ENCODE assay signal across 1 cellular context in genomic region chr5:159737263-159737662, GRCh38.
A peak's percentile ranks its signal among the peaks of the same experiment; 100 is the strongest.
TF ChIP-seq lines count a peak whose summit lies in the region.

No MANE protein-coding gene starts in this region.

TF ChIP-seq in K562, 482 proteins besides CTCF, POLR2A, EP300 and RAD21 (continued from another document):
- peak; percentile 87 for TF ChIP-seq ATF4 (CRISPR knock-in tag; IDR thresholded peaks at IDR 0.05)
- TF ChIP-seq BMI1 (IDR thresholded peaks at IDR 0.05; ENCODE audit: low read length) = no peak
- no peak for TF ChIP-seq CHAMP1 (IDR thresholded peaks at IDR 0.05)
- no peak for TF ChIP-seq ATF1 (CRISPR knock-in tag; IDR thresholded peaks at IDR 0.05)
- TF ChIP-seq ATF1 (tag; IDR thresholded peaks at IDR 0.05) = no peak
- no peak for TF ChIP-seq TAF15 (IDR thresholded peaks at IDR 0.05; ENCODE audit: low read depth, low read length)
- 0 out of 2 replicates have a peak, but pooled peaks have one; percentile 11 for TF ChIP-seq GABPA (tag; conservative IDR thresholded peaks at IDR 0.05; ENCODE audit: low read depth)
- TF ChIP-seq REST (CRISPR knock-in tag; IDR thresholded peaks at IDR 0.05; ENCODE audit: low read depth) = no peak; the same call in 1 of the 2 replicates
- TF ChIP-seq ZNF324 (CRISPR knock-in tag; IDR thresholded peaks at IDR 0.05) = no peak
- TF ChIP-seq RFX1 (IDR thresholded peaks at IDR 0.05) = peak; percentile 52
- TF ChIP-seq TRIM25 (IDR thresholded peaks at IDR 0.05; ENCODE audit: borderline replicate concordance) = no peak
- no peak for TF ChIP-seq ETV1 (tag; conservative IDR thresholded peaks at IDR 0.05; ENCODE audit: low read depth)
- no peak for TF ChIP-seq ZNF280B (CRISPR knock-in tag; IDR thresholded peaks at IDR 0.05)
- no peak for TF ChIP-seq CTBP1 (IDR thresholded peaks at IDR 0.05; ENCODE audit: borderline replicate concordance)
- TF ChIP-seq ZSCAN32 (CRISPR knock-in tag; IDR thresholded peaks at IDR 0.05) = peak; percentile 84
- TF ChIP-seq CEBPG (CRISPR knock-in tag; IDR thresholded peaks at IDR 0.05) = peak; percentile 81
- peak; percentile 90 to 92 for TF ChIP-seq CEBPG (tag; conservative IDR thresholded peaks at IDR 0.05 in 1 of 2, IDR thresholded peaks at IDR 0.05 in 1 of 2)
- no peak for TF ChIP-seq TBP (optimal IDR thresholded peaks at IDR 0.05; ENCODE audit: low read depth, low read length)
- TF ChIP-seq JUND (IDR thresholded peaks at IDR 0.05; ENCODE audit: borderline replicate concordance, low read depth, low read length) = peak; percentile 17
- TF ChIP-seq JUND (tag; IDR thresholded peaks at IDR 0.05; ENCODE audit: borderline replicate concordance, low read depth, low read length) = no peak
- TF ChIP-seq FOXA3 (CRISPR knock-in tag; conservative IDR thresholded peaks at IDR 0.05 in 1 of 2, IDR thresholded peaks at IDR 0.05 in 1 of 2) = 0 out of 4 replicates have a peak, but pooled peaks of 1 of the 2 experiments have one; percentile 34
- TF ChIP-seq MYNN (IDR thresholded peaks at IDR 0.05) = peak; percentile 41; the same call in 1 of the 2 replicates
- no peak for TF ChIP-seq MYNN (CRISPR knock-in tag; IDR thresholded peaks at IDR 0.05)
- no peak for TF ChIP-seq HDAC2 (IDR thresholded peaks at IDR 0.05)
- TF ChIP-seq ZKSCAN8 (CRISPR knock-in tag; IDR thresholded peaks at IDR 0.05) = 0 out of 2 replicates have a peak, but pooled peaks have one; percentile 63
- TF ChIP-seq SMAD3 (CRISPR knock-in tag; conservative IDR thresholded peaks at IDR 0.05) = no peak
- TF ChIP-seq ARID1B (IDR thresholded peaks at IDR 0.05) = no peak; the same call in 1 of the 2 replicates
- peak; percentile 85; the same call in 1 of the 2 replicates for TF ChIP-seq ATF3 (IDR thresholded peaks at IDR 0.05)
- no peak for TF ChIP-seq ATF3 (CRISPR knock-in tag; conservative IDR thresholded peaks at IDR 0.05)
- TF ChIP-seq ESRRB (CRISPR knock-in tag; IDR thresholded peaks at IDR 0.05; ENCODE audit: borderline replicate concordance) = no peak
- no peak for TF ChIP-seq NR2C1 (IDR thresholded peaks at IDR 0.05)
- 0 out of 2 replicates have a peak, but pooled peaks have one; percentile 15 for TF ChIP-seq NR2C1 (tag; IDR thresholded peaks at IDR 0.05)
- no peak for TF ChIP-seq ID3 (CRISPR knock-in tag; IDR thresholded peaks at IDR 0.05)
- TF ChIP-seq ID3 (tag; IDR thresholded peaks at IDR 0.05) = no peak
- TF ChIP-seq ZNF76 (CRISPR knock-in tag; IDR thresholded peaks at IDR 0.05; ENCODE audit: borderline replicate concordance) = peak; percentile 26
TF ChIP-seq in K562: peak in this region for 16.
